In genomic region chr2:213316001-213316735, GRCh38 we compare ENCODE assay signal across 12 cellular contexts. TPM values are rescaled to one million over a fixed set of nuclear protein-coding genes. Genes with fewer than 3 reads are reported as not detected.
DNase-seq lines count a peak whose midpoint lies in the region; ATAC-seq and TF ChIP-seq lines count a peak whose summit lies in the region.
"Had no signal": no experiment of that assay in that cellular context is flagged by ENCODE, and none has a peak within 500 bp of the region (broad histone marks: within the 10 kb centered on the region; RNA-seq: fewer than 3 reads in every experiment).

No MANE protein-coding gene starts in this region.

- intact Hi-C loops in mammary epithelial cell (cut with micrococcal nuclease): no loop called here

- no peak overlapping the region for H3K27ac ChIP-seq in mammary epithelial cell (ENCODE audit: insufficient read depth, low read depth, low read length)
- H3K27ac ChIP-seq: heart right ventricle had no signal

- H3K4me3 ChIP-seq in mammary epithelial cell (replicated peaks in 1 of 3; ENCODE audit: insufficient read depth in 1 of 3, low read depth in 2 of 3, low read length in 3 of 3): no peak overlapping the region
- H3K4me3 ChIP-seq: heart right ventricle had no signal

- TF ChIP-seq CTCF in mammary epithelial cell (conservative IDR thresholded peaks at IDR 0.05 in 1 of 2, IDR thresholded peaks at IDR 0.05 in 1 of 2; ENCODE audit: extremely low read depth in 1 of 2, insufficient read depth in 1 of 2, low read depth in 1 of 2, low read length in 2 of 2): no peak
- no peak for TF ChIP-seq CTCF in chondrocyte (IDR thresholded peaks at IDR 0.05)

- H3K9ac ChIP-seq in mammary epithelial cell (ENCODE audit: insufficient read depth, low read length): no peak overlapping the region

- no peak overlapping the region for H2AFZ ChIP-seq in mammary epithelial cell (ENCODE audit: low read depth, low read length)

- H3K36me3 ChIP-seq in mammary epithelial cell (ENCODE audit: insufficient read depth, low read length): peaks cover 2% of the 10 kb centered on the region

- H3K9me3 ChIP-seq in mammary epithelial cell (replicated peaks; ENCODE audit: insufficient read depth, low read length): peaks cover 4% of the 10 kb centered on the region
- H3K9me3 ChIP-seq: heart right ventricle had no signal

- WGBS in mammary epithelial cell (ENCODE audit: low coverage, missing lambda C conversion rate): 82% methylated on average over 3 of the region's 3 CpGs

- in situ Hi-C loops in mammary epithelial cell (cut with MboI; ENCODE audit: low sequenced_read_pairs in 2 of 2): no loop called here

- CTCF ChIA-PET in mammary epithelial cell (lab: Charles Lee; ENCODE audit: low non-redundant PET): no interaction called here

- peaks cover 30% of the 10 kb centered on the region for H3K4me1 Mint-ChIP-seq in chondrocyte (ENCODE audit: low read depth)

- H3K4me3 Mint-ChIP-seq in chondrocyte (ENCODE audit: unreplicated experiment): no peak overlapping the region
- H3K4me3 Mint-ChIP-seq: activated naive CD4-positive, alpha-beta T cell treated with anti-CD3 and anti-CD28 coated beads for 36 hours had no signal

- DNase-seq in GM04504 (ENCODE audit: low read depth): peak; percentile 30
- peak; percentile 45 for DNase-seq in NCI-H2029 (lab: John Stamatoyannopoulos, UW)
- peak; percentile 58 for DNase-seq in mammary epithelial cell
- peak; percentile 5 for DNase-seq in pons (ENCODE audit: low spot score)
- no peak for DNase-seq in chondrocyte (ENCODE audit: low spot score)
- DNase-seq: activated CD4-positive, alpha-beta T cell treated with anti-CD3 and anti-CD28 coated beads for 4 hours; activated naive CD4-positive, alpha-beta T cell treated with anti-CD3 and anti-CD28 coated beads for 36 hours; effector CD8-positive, alpha-beta T cell; heart right ventricle had no signal

- dilution Hi-C loops in mammary epithelial cell (cut with HindIII; ENCODE audit: low sequenced_read_pairs): no loop called here

- H3K4me1 ChIP-seq in mammary epithelial cell (ENCODE audit: insufficient read depth, low read length): peaks cover 4% of the 10 kb centered on the region
- H3K4me1 ChIP-seq: heart right ventricle had no signal

- no peak overlapping the region for H3K27ac Mint-ChIP-seq in chondrocyte (ENCODE audit: unreplicated experiment)
- H3K27ac Mint-ChIP-seq: activated naive CD4-positive, alpha-beta T cell treated with anti-CD3 and anti-CD28 coated beads for 36 hours had no signal

- no peak overlapping the region for H3K4me2 ChIP-seq in mammary epithelial cell (ENCODE audit: insufficient read depth, low read depth, low read length)

- no peaks in the 10 kb centered on the region for H3K79me2 ChIP-seq in mammary epithelial cell (ENCODE audit: insufficient read depth, low read length)

- peaks cover 22% of the 10 kb centered on the region for H3K36me3 Mint-ChIP-seq in chondrocyte (ENCODE audit: low read depth)

- H4K20me1 ChIP-seq in mammary epithelial cell (ENCODE audit: insufficient read depth, low read length): no peaks in the 10 kb centered on the region

- no peaks in the 10 kb centered on the region for H3K27me3 ChIP-seq in mammary epithelial cell (ENCODE audit: insufficient read depth, low read length)
- H3K27me3 ChIP-seq: heart right ventricle had no signal

- H3K9me3 Mint-ChIP-seq in chondrocyte (ENCODE audit: low read depth): no peaks in the 10 kb centered on the region
- H3K9me3 Mint-ChIP-seq: activated naive CD4-positive, alpha-beta T cell treated with anti-CD3 and anti-CD28 coated beads for 36 hours had no signal

- no peaks in the 10 kb centered on the region for H3K27me3 Mint-ChIP-seq in chondrocyte (ENCODE audit: low read depth)

- ATAC-seq in GM18870 (IDR thresholded peaks at IDR 0.05; ENCODE audit: unreplicated experiment) (no peak), GM21786 (IDR thresholded peaks at IDR 0.05; ENCODE audit: unreplicated experiment) (no peak), GM21528 (IDR thresholded peaks at IDR 0.05; ENCODE audit: low FRiP score, unreplicated experiment) (no peak)
- ATAC-seq: heart right ventricle had no signal

- BruUV-seq in mammary epithelial cell (replicated peaks; lab: Mats Ljungman, UMichigan): no TSS peak

RNA-seq across cellular contexts. Expression of gene SPAG16, which starts 31.9 kb away (rescaled TPM):
- total RNA-seq in mammary epithelial cell (10 to 100 TPM; 13.6 to 16.2 TPM), chondrocyte (18.7 to 22.8 TPM (median 20.4 TPM) in 3 replicates)
- 11.0 TPM for polyA plus RNA-seq in mammary epithelial cell
- not detected for polyA minus RNA-seq in mammary epithelial cell
